ENCODE assay signal across 9 cellular contexts in genomic region chr2:39244963-39245625, GRCh38. TPM values are rescaled to one million over a fixed set of nuclear protein-coding genes. Genes with fewer than 3 reads are reported as not detected.
DNase-seq lines count a peak whose midpoint lies in the region; ATAC-seq and TF ChIP-seq lines count a peak whose summit lies in the region.
"Not testable (repeated sequence)": the region's sequence is repeated elsewhere in the genome, so short reads cannot be mapped to it uniquely, and the experiment has no call there.
"Had no signal": no experiment of that assay in that cellular context is flagged by ENCODE, and none has a peak within 500 bp of the region (broad histone marks: within the 10 kb centered on the region; RNA-seq: fewer than 3 reads in every experiment).

No MANE protein-coding gene starts in this region.

- H3K27ac Mint-ChIP-seq in CD8-positive, alpha-beta T cell, result peak overlapping the region; percentile 64
- H3K27ac Mint-ChIP-seq in activated T-helper 2 cell treated with anti-CD3 and anti-CD28 coated beads, Interferon-gamma antibody, Interleukin-2, Interleukin-4, amounts not matched to agents 10 μg/mL and 5 μg/mL and 100 μg/mL, durations not matched to agents 14 hours and 24 hours and 36 hours, result peak overlapping the region; percentile 58
- peak overlapping the region; percentile 68 to 88 (median 84) for H3K27ac Mint-ChIP-seq in naive thymus-derived CD8-positive, alpha-beta T cell

- CTCF ChIA-PET in CD8-positive, alpha-beta T cell (lab: Charles Lee), result interaction anchor here (1.1 to 2.2 kb wide), 2 partner anchors 16 to 119 kb away, joined by 3 to 12 read pairs; no protein-coding TSS in a partner anchor
- CTCF ChIA-PET in RWPE1 (lab: Yijun Ruan, JAX), result interaction anchor here (0.6 to 0.7 kb wide), 2 partner anchors 288 to 606 kb away, joined by 3 read pairs; no protein-coding TSS in a partner anchor

- H3K27ac ChIP-seq in CD8-positive, alpha-beta T cell (ENCODE audit: low read depth, low read length); effector memory CD4-positive, alpha-beta T cell (ENCODE audit: insufficient read depth, low read length, poor library complexity, severe bottlenecking): not testable (repeated sequence)
- H3K27ac ChIP-seq in RWPE1, result peak overlapping the region; percentile 62

- H3K36me3 ChIP-seq in CD8-positive, alpha-beta T cell (ENCODE audit: insufficient read depth, low read length); effector memory CD4-positive, alpha-beta T cell (ENCODE audit: control insufficient read depth, insufficient read depth, low read length): not testable (repeated sequence)

- intact Hi-C loops in CD8-positive, alpha-beta T cell (cut with DNase I, micrococcal nuclease), result not testable (repeated sequence)
- intact Hi-C loops in activated T-helper 2 cell treated with anti-CD3 and anti-CD28 coated beads, Interferon-gamma antibody, Interleukin-2, Interleukin-4, amounts not matched to agents 10 μg/mL and 5 μg/mL and 100 μg/mL, durations not matched to agents 14 hours and 24 hours and 36 hours (cut with micrococcal nuclease), result loop anchor here (10.0 kb wide), 1 partner anchor 130 kb away; no protein-coding TSS in a partner anchor

- peak in 6 of 7 experiments; percentile 13 to 65 (median 33) for DNase-seq in CD8-positive, alpha-beta T cell
- DNase-seq in Jurkat, Clone E6-1 (ENCODE audit: low read depth, low spot score), result peak; percentile 67
- DNase-seq in RWPE1 (ENCODE audit: low spot score); activated T-helper 2 cell treated with anti-CD3 and anti-CD28 coated beads, Interferon-gamma antibody, Interleukin-2, Interleukin-4, amounts not matched to agents 10 μg/mL and 5 μg/mL and 100 μg/mL, durations not matched to agents 14 hours and 24 hours and 36 hours (ENCODE audit: low spot score): not testable (repeated sequence)
- peak; percentile 33 for DNase-seq in activated CD4-positive, alpha-beta T cell treated with anti-CD3 and anti-CD28 coated beads for 48 hours
- DNase-seq in effector memory CD4-positive, alpha-beta T cell, result peak in 1 of 3 donors; percentile 11
- peak in 7 of 10 donors; percentile 35 to 74 (median 49) for DNase-seq in naive thymus-derived CD8-positive, alpha-beta T cell
- peak; percentile 7 for DNase-seq in stimulated activated naive CD4-positive, alpha-beta T cell treated with Interleukin-2 at 50 U/mL for 16 hours (lab: John Stamatoyannopoulos, UW)

- not testable (repeated sequence) for H3K4me1 ChIP-seq in CD8-positive, alpha-beta T cell (ENCODE audit: insufficient read depth, low read length); effector memory CD4-positive, alpha-beta T cell (ENCODE audit: control insufficient read depth, insufficient read depth, low read length, poor library complexity, severe bottlenecking)

- peaks cover 19% of the 10 kb centered on the region for H3K4me1 Mint-ChIP-seq in CD8-positive, alpha-beta T cell (ENCODE audit: low read depth)
- peaks cover 27% of the 10 kb centered on the region for H3K4me1 Mint-ChIP-seq in activated T-helper 2 cell treated with anti-CD3 and anti-CD28 coated beads, Interferon-gamma antibody, Interleukin-2, Interleukin-4, amounts not matched to agents 10 μg/mL and 5 μg/mL and 100 μg/mL, durations not matched to agents 14 hours and 24 hours and 36 hours (ENCODE audit: low read depth)
- H3K4me1 Mint-ChIP-seq in naive thymus-derived CD8-positive, alpha-beta T cell, result peaks cover 15 to 24% (median 19%) of the 10 kb centered on the region in 4 donors

- H3K27me3 Mint-ChIP-seq in CD8-positive, alpha-beta T cell (ENCODE audit: low read depth); activated T-helper 2 cell treated with anti-CD3 and anti-CD28 coated beads, Interferon-gamma antibody, Interleukin-2, Interleukin-4, amounts not matched to agents 10 μg/mL and 5 μg/mL and 100 μg/mL, durations not matched to agents 14 hours and 24 hours and 36 hours (ENCODE audit: low read depth); naive thymus-derived CD8-positive, alpha-beta T cell: not testable (repeated sequence)

- H3K4me3 ChIP-seq in CD8-positive, alpha-beta T cell (ENCODE audit: low read depth, low read length), result peak overlapping the region; percentile 17
- peak overlapping the region; percentile 42 for H3K4me3 ChIP-seq in Jurkat, Clone E6-1 (ENCODE audit: low read length)
- H3K4me3 ChIP-seq in effector memory CD4-positive, alpha-beta T cell (ENCODE audit: insufficient read depth, low read depth, low read length, poor library complexity, severe bottlenecking), result peak overlapping the region; percentile 52

- ATAC-seq in CD8-positive, alpha-beta T cell, result peak; percentile 67
- ATAC-seq in naive thymus-derived CD8-positive, alpha-beta T cell, result peak; percentile 56 to 63

- not testable (repeated sequence) for H3K36me3 Mint-ChIP-seq in CD8-positive, alpha-beta T cell; naive thymus-derived CD8-positive, alpha-beta T cell
- peaks cover 11% of the 10 kb centered on the region for H3K36me3 Mint-ChIP-seq in activated T-helper 2 cell treated with anti-CD3 and anti-CD28 coated beads, Interferon-gamma antibody, Interleukin-2, Interleukin-4, amounts not matched to agents 10 μg/mL and 5 μg/mL and 100 μg/mL, durations not matched to agents 14 hours and 24 hours and 36 hours (ENCODE audit: low read depth)

- TF ChIP-seq CTCF in CD8-positive, alpha-beta T cell (IDR thresholded peaks at IDR 0.05); RWPE1 (conservative IDR thresholded peaks at IDR 0.05; ENCODE audit: low read depth): not testable (repeated sequence)

- not testable (repeated sequence) for H3K9me3 Mint-ChIP-seq in CD8-positive, alpha-beta T cell; activated T-helper 2 cell treated with anti-CD3 and anti-CD28 coated beads, Interferon-gamma antibody, Interleukin-2, Interleukin-4, amounts not matched to agents 10 μg/mL and 5 μg/mL and 100 μg/mL, durations not matched to agents 14 hours and 24 hours and 36 hours; naive thymus-derived CD8-positive, alpha-beta T cell

- not testable (repeated sequence) for H3K9me3 ChIP-seq in CD8-positive, alpha-beta T cell (ENCODE audit: low read length); effector memory CD4-positive, alpha-beta T cell (ENCODE audit: control insufficient read depth, low read length)

- POLR2A ChIA-PET in CD8-positive, alpha-beta T cell (lab: Charles Lee), result interaction anchor here (1.0 to 2.4 kb wide), 3 partner anchors 10 to 494 kb away, joined by 4 to 7 read pairs (median 4); partner anchors contain the start of genes SOS1 and SRSF7
- POLR2A ChIA-PET in RWPE1 (lab: Yijun Ruan, JAX; ENCODE audit: low non-redundant PET), result not testable (repeated sequence)
- POLR2A ChIA-PET in naive thymus-derived CD8-positive, alpha-beta T cell (lab: Charles Lee), result interaction anchor here (1.0 to 2.5 kb wide), 3 partner anchors 28 to 125 kb away, joined by 3 to 10 read pairs (median 4); partner anchors contain the start of gene SOS1

- H3K27me3 ChIP-seq in CD8-positive, alpha-beta T cell (ENCODE audit: insufficient read depth, low read length); effector memory CD4-positive, alpha-beta T cell (replicated peaks; ENCODE audit: control insufficient read depth, insufficient read depth, low read length, poor library complexity, severe bottlenecking): not testable (repeated sequence)

- H3K4me3 Mint-ChIP-seq in CD8-positive, alpha-beta T cell, result peak overlapping the region; percentile 82
- H3K4me3 Mint-ChIP-seq in activated T-helper 2 cell treated with anti-CD3 and anti-CD28 coated beads, Interferon-gamma antibody, Interleukin-2, Interleukin-4, amounts not matched to agents 10 μg/mL and 5 μg/mL and 100 μg/mL, durations not matched to agents 14 hours and 24 hours and 36 hours (ENCODE audit: low read depth), result peak overlapping the region; percentile 78
- H3K4me3 Mint-ChIP-seq in naive thymus-derived CD8-positive, alpha-beta T cell, result peak overlapping the region; percentile 84 to 92 (median 90)

RNA-seq across cellular contexts. Expression of gene CDKL4, which starts 1.3 kb away (rescaled TPM):
- not detected for total RNA-seq in CD8-positive, alpha-beta T cell
- polyA plus RNA-seq in Jurkat, Clone E6-1 (2012; ENCODE audit: insufficient read depth, insufficient read length), result not detected
- total RNA-seq in activated T-helper 2 cell treated with anti-CD3 and anti-CD28 coated beads, Interferon-gamma antibody, Interleukin-2, Interleukin-4, amounts not matched to agents 10 μg/mL and 5 μg/mL and 100 μg/mL, durations not matched to agents 14 hours and 24 hours and 36 hours, result 0.11 and 1.3 TPM in 2 replicates
- total RNA-seq in naive thymus-derived CD8-positive, alpha-beta T cell, result not detected
- polyA plus RNA-seq in naive thymus-derived CD8-positive, alpha-beta T cell, result not detected
- polyA plus RNA-seq: stomach had no signal
